Comparison of ENCODE assay signal across 8 cellular contexts in genomic region chr9:92138157-92138959, GRCh38. TPM values are rescaled to one million over a fixed set of nuclear protein-coding genes. Genes with fewer than 3 reads are reported as not detected.
DNase-seq lines count a peak whose midpoint lies in the region; ATAC-seq and TF ChIP-seq lines count a peak whose summit lies in the region.

No MANE protein-coding gene starts in this region.

- TF ChIP-seq CTCF in AG09319 (IDR thresholded peaks at IDR 0.05; ENCODE audit: low read depth, low read length) (peak; percentile 76), GM20000 (IDR thresholded peaks at IDR 0.05; ENCODE audit: extremely low read depth, missing control alignments) (peak; percentile 58), natural killer cell (IDR thresholded peaks at IDR 0.05) (peak; percentile 90)

- peaks cover 33 to 35% of the 10 kb centered on the region in 2 donors for H3K27me3 Mint-ChIP-seq in natural killer cell (ENCODE audit: low read depth in 2 of 2)
- peaks cover 63 to 75% of the 10 kb centered on the region in 2 donors for H3K27me3 Mint-ChIP-seq in stimulated activated naive B cell treated with anti-CD40 and anti-IgM and Interleukin-4, amounts not matched to agents 10 μg/mL and 1 μg/mL and 100 μg/mL, for 72 hours

- H3K27ac Mint-ChIP-seq in natural killer cell = no peak overlapping the region
- no peak overlapping the region for H3K27ac Mint-ChIP-seq in stimulated activated naive B cell treated with anti-CD40 and anti-IgM and Interleukin-4, amounts not matched to agents 10 μg/mL and 1 μg/mL and 100 μg/mL, for 72 hours

- ATAC-seq in natural killer cell = peak; percentile 58 to 64 (median 63)
- ATAC-seq in stimulated activated naive B cell treated with anti-CD40 and anti-IgM and Interleukin-4, amounts not matched to agents 10 μg/mL and 1 μg/mL and 100 μg/mL, for 72 hours (replicated peaks) = peak; percentile 65 to 70
- no peak for ATAC-seq in GM21528 (IDR thresholded peaks at IDR 0.05; ENCODE audit: low FRiP score, unreplicated experiment)

- intact Hi-C loops in natural killer cell (cut with micrococcal nuclease) = loop anchor here (2.0 kb wide), 1 partner anchor 652 kb away; no protein-coding TSS in a partner anchor

- H3K4me3 Mint-ChIP-seq in natural killer cell = no peak overlapping the region
- no peak overlapping the region for H3K4me3 Mint-ChIP-seq in stimulated activated naive B cell treated with anti-CD40 and anti-IgM and Interleukin-4, amounts not matched to agents 10 μg/mL and 1 μg/mL and 100 μg/mL, for 72 hours

- H3K36me3 Mint-ChIP-seq in natural killer cell = no peaks in the 10 kb centered on the region
- H3K36me3 Mint-ChIP-seq in stimulated activated naive B cell treated with anti-CD40 and anti-IgM and Interleukin-4, amounts not matched to agents 10 μg/mL and 1 μg/mL and 100 μg/mL, for 72 hours = no peaks in the 10 kb centered on the region

- H3K9me3 Mint-ChIP-seq in natural killer cell = no peaks in the 10 kb centered on the region
- H3K9me3 Mint-ChIP-seq in stimulated activated naive B cell treated with anti-CD40 and anti-IgM and Interleukin-4, amounts not matched to agents 10 μg/mL and 1 μg/mL and 100 μg/mL, for 72 hours = no peaks in the 10 kb centered on the region

- H3K4me1 Mint-ChIP-seq in natural killer cell = peaks cover 22 to 23% of the 10 kb centered on the region in 2 donors
- peaks cover 12 to 26% of the 10 kb centered on the region in 2 donors for H3K4me1 Mint-ChIP-seq in stimulated activated naive B cell treated with anti-CD40 and anti-IgM and Interleukin-4, amounts not matched to agents 10 μg/mL and 1 μg/mL and 100 μg/mL, for 72 hours

- DNase-seq in AG09319 (ENCODE audit: extremely low read depth, low read depth) = no peak
- peak; percentile 65 for DNase-seq in GM20000 (ENCODE audit: low spot score)
- DNase-seq in NCI-H69 (lab: John Stamatoyannopoulos, UW) = peak; percentile 79
- DNase-seq in activated CD8-positive, alpha-beta memory T cell treated with anti-CD3 and anti-CD28 coated beads, Interleukin-2, amount 50 U/mL, for 48 hours = peak; percentile 96
- DNase-seq in epidermal melanocyte (ENCODE audit: insufficient read length, low spot score) = peak; percentile 27
- peak; percentile 73 for DNase-seq in natural killer cell
- peak; percentile 45 for DNase-seq in stimulated activated naive B cell treated with anti-CD40 and anti-IgM and Interleukin-4, amounts not matched to agents 10 μg/mL and 1 μg/mL and 100 μg/mL, for 72 hours

RNA-seq across cellular contexts. Expression of gene SPTLC1, which starts 23.1 kb away (rescaled TPM):
- 10 to 100 TPM; 45.6 to 59.3 (median 47.8) TPM for total RNA-seq in natural killer cell
